In the genomic region with DNA sequence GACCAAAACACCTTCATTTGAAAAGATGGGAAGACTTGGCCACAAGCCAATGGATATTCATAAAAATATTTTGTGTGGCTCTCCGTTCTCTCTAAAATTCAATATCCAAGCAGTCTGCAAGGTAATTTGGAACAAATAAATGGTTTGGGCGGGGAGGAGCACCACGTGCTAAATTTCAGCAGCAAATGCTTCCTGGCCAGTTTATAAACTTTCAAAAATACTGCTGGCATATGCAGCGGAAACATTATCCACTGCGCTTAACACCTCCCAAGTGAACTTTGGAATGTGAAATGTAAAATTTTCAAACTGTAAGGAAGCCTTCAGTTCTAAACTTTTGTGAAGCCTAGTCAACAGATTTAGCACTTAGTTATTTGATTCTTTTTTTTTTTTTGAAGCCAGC, we compare ENCODE assay signal across 18 cellular contexts.
DNase-seq lines count a peak whose midpoint lies in the region; ATAC-seq and TF ChIP-seq lines count a peak whose summit lies in the region.
"Had no signal": no experiment of that assay in that cellular context is flagged by ENCODE, and none has a peak within 500 bp of the region (broad histone marks: within the 10 kb centered on the region; RNA-seq: fewer than 3 reads in every experiment).

No MANE protein-coding gene starts in this region.

- no peaks in the 10 kb centered on the region for H3K9me3 Mint-ChIP-seq in nephron

- H3K4me3 Mint-ChIP-seq in nephron, result no peak overlapping the region

- CTCF ChIA-PET in SK-N-SH (lab: Yijun Ruan, JAX), result interaction anchor here (0.7 to 10.3 kb wide), 2 partner anchors 14 to 274 kb away, joined by 3 to 102 read pairs; a partner anchor contains a TSS

- no peak for TF ChIP-seq POLR2A in thyroid gland (IDR thresholded peaks at IDR 0.05)

- TF ChIP-seq CTCF in ascending aorta (IDR thresholded peaks at IDR 0.05) (no peak), heart right ventricle (IDR thresholded peaks at IDR 0.05) (no peak), nephron (IDR thresholded peaks at IDR 0.05; ENCODE audit: unreplicated experiment in 3 of 3) (no peak), thyroid gland (IDR thresholded peaks at IDR 0.05) (no peak), SK-N-SH (IDR thresholded peaks at IDR 0.05) (no peak)

- H3K27ac ChIP-seq in ascending aorta (peak overlapping the region; percentile 49 to 72), heart right ventricle (peak overlapping the region in 6 of 10 donors; percentile 2 to 72 (median 22)), thyroid gland (peak overlapping the region in 2 of 3 donors; percentile 19 to 30), caudate nucleus (ENCODE audit: low read depth, low read length) (no peak overlapping the region), SK-N-SH (ENCODE audit: low read depth in 2 of 2, low read length in 1 of 2) (no peak overlapping the region)
- H3K27ac ChIP-seq: Peyer's patch had no signal

- H3K4me1 Mint-ChIP-seq in nephron, result peaks cover 33% of the 10 kb centered on the region

- peak overlapping the region; percentile 67 to 91 (median 87) for H3K27ac Mint-ChIP-seq in nephron

- H3K79me2 ChIP-seq in SK-N-SH (ENCODE audit: insufficient read depth), result peaks cover 10% of the 10 kb centered on the region; the same call in 1 of the 2 replicates

- H3K9ac ChIP-seq in SK-N-SH, result no peak overlapping the region

- peak in 2 of 8 donors; percentile 27 to 43 for ATAC-seq in heart right ventricle
- no peak for ATAC-seq in GM21723 (IDR thresholded peaks at IDR 0.05; ENCODE audit: unreplicated experiment)

- H3K4me1 ChIP-seq in ascending aorta (peaks cover 15 to 43% of the 10 kb centered on the region in 2 donors), heart right ventricle (peaks cover 2 to 71% (median 18%) of the 10 kb centered on the region in 9 donors), thyroid gland (peaks cover 38 to 42% of the 10 kb centered on the region in 2 donors), SK-N-SH (ENCODE audit: control insufficient read depth in 1 of 2, insufficient read depth in 2 of 2, low read depth in 1 of 2, low read length in 1 of 2) (no peaks in the 10 kb centered on the region; a peak in 1 of 4 replicates)
- H3K4me1 ChIP-seq: Peyer's patch had no signal

- H3K4me3 ChIP-seq in ascending aorta, result peak overlapping the region in 1 of 2 donors; percentile 18
- no peak overlapping the region for H3K4me3 ChIP-seq in heart right ventricle
- no peak overlapping the region for H3K4me3 ChIP-seq in thyroid gland (replicated peaks in 1 of 3)
- no peak overlapping the region for H3K4me3 ChIP-seq in SK-N-SH (ENCODE audit: low read depth in 2 of 2, low read length in 1 of 2)
- H3K4me3 ChIP-seq: Peyer's patch had no signal

- H2AFZ ChIP-seq in SK-N-SH (ENCODE audit: low read depth), result no peak overlapping the region

- no peaks in the 10 kb centered on the region for H3K9me3 ChIP-seq in ascending aorta
- no peaks in the 10 kb centered on the region for H3K9me3 ChIP-seq in heart right ventricle
- no peaks in the 10 kb centered on the region for H3K9me3 ChIP-seq in thyroid gland
- H3K9me3 ChIP-seq in SK-N-SH, result no peaks in the 10 kb centered on the region
- H3K9me3 ChIP-seq: Peyer's patch had no signal

- TF ChIP-seq RAD21 in SK-N-SH (IDR thresholded peaks at IDR 0.05; ENCODE audit: low read length), result no peak

- H3K36me3 Mint-ChIP-seq in nephron (ENCODE audit: low read depth), result peaks cover 22% of the 10 kb centered on the region

- H4K20me1 ChIP-seq in SK-N-SH (ENCODE audit: insufficient read depth), result no peaks in the 10 kb centered on the region

- 67 to 69% methylated on average over 5 of the region's 5 CpGs for WGBS in heart right ventricle, 2 donors
- 69 to 82% methylated on average over 5 of the region's 5 CpGs for WGBS in thyroid gland, 2 donors
- 93% methylated on average over 5 of the region's 5 CpGs for WGBS in SK-N-SH (ENCODE audit: low lambda C conversion rate)

- no peak for TF ChIP-seq EP300 in SK-N-SH (IDR thresholded peaks at IDR 0.05; ENCODE audit: borderline replicate concordance in 1 of 2, low read depth in 1 of 2, low read length in 1 of 2)

- POLR2A ChIA-PET in SK-N-SH (lab: Yijun Ruan, JAX), result no interaction called here

- H3K4me2 ChIP-seq in SK-N-SH, result no peak overlapping the region

- H3K9me2 ChIP-seq in SK-N-SH, result no peaks in the 10 kb centered on the region

- H3K27me3 Mint-ChIP-seq in nephron (ENCODE audit: low read depth), result no peaks in the 10 kb centered on the region

- no peak for DNase-seq in ascending aorta (ENCODE audit: low spot score in 2 of 2)
- DNase-seq in heart right ventricle, result no peak
- DNase-seq in thyroid gland, result no peak
- DNase-seq in activated CD4-positive, alpha-beta T cell treated with anti-CD3 and anti-CD28 coated beads, Interleukin-2, amount 50 U/mL, for 4 hours, result no peak
- no peak for DNase-seq in caudate nucleus (lab: John Stamatoyannopoulos, UW)
- DNase-seq in SK-N-SH, result no peak
- DNase-seq: C1 segment of cervical spinal cord, DMS 273 treated with DMSO at 0.1 percent for 48 hours, H7, IMR-90, NCI-H1417, NCI-H1930, NCI-H2171, NCI-H510A, Peyer's patch, SIG-M5 had no signal

- intact Hi-C loops in ascending aorta (cut with DNase I) (loop anchor here (1.0 kb wide), 1 partner anchor 13 kb away; no protein-coding TSS in a partner anchor), heart right ventricle (cut with DNase I) (no loop called here), thyroid gland (cut with DNase I) (no loop called here)

- peaks cover 3 to 6% of the 10 kb centered on the region in 2 donors for H3K36me3 ChIP-seq in ascending aorta
- H3K36me3 ChIP-seq in heart right ventricle, result peaks cover 0 to 44% (median 5%) of the 10 kb centered on the region in 9 donors
- peaks cover 0 to 5% of the 10 kb centered on the region in 2 donors for H3K36me3 ChIP-seq in thyroid gland
- peaks cover 40% of the 10 kb centered on the region in 2 experiments for H3K36me3 ChIP-seq in SK-N-SH (replicated peaks in 1 of 2; ENCODE audit: control insufficient read depth in 1 of 2, insufficient read depth in 2 of 2, low read length in 1 of 2)

- no peaks in the 10 kb centered on the region for H3F3A ChIP-seq in SK-N-SH (replicated peaks; ENCODE audit: insufficient read depth)

- H3K27me3 ChIP-seq in ascending aorta (no peaks in the 10 kb centered on the region), heart right ventricle (no peaks in the 10 kb centered on the region), thyroid gland (no peaks in the 10 kb centered on the region), SK-N-SH (ENCODE audit: insufficient read depth) (no peaks in the 10 kb centered on the region)
- H3K27me3 ChIP-seq: Peyer's patch had no signal

TF ChIP-seq in SK-N-SH, 30 proteins besides CTCF, POLR2A, EP300 and RAD21 (continues in another document):
- TF ChIP-seq, protein P1, sequence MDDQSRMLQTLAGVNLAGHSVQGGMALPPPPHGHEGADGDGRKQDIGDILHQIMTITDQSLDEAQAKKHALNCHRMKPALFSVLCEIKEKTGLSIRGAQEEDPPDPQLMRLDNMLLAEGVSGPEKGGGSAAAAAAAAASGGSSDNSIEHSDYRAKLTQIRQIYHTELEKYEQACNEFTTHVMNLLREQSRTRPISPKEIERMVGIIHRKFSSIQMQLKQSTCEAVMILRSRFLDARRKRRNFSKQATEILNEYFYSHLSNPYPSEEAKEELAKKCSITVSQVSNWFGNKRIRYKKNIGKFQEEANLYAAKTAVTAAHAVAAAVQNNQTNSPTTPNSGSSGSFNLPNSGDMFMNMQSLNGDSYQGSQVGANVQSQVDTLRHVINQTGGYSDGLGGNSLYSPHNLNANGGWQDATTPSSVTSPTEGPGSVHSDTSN (IDR thresholded peaks at IDR 0.05), result no peak
- no peak for TF ChIP-seq RXRA (IDR thresholded peaks at IDR 0.05; ENCODE audit: borderline replicate concordance, low read depth)
- TF ChIP-seq RFX5 (IDR thresholded peaks at IDR 0.05; ENCODE audit: low read length), result no peak
- no peak for TF ChIP-seq FOSL2 (IDR thresholded peaks at IDR 0.05; ENCODE audit: borderline replicate concordance, low read depth)
- TF ChIP-seq, protein P2, sequence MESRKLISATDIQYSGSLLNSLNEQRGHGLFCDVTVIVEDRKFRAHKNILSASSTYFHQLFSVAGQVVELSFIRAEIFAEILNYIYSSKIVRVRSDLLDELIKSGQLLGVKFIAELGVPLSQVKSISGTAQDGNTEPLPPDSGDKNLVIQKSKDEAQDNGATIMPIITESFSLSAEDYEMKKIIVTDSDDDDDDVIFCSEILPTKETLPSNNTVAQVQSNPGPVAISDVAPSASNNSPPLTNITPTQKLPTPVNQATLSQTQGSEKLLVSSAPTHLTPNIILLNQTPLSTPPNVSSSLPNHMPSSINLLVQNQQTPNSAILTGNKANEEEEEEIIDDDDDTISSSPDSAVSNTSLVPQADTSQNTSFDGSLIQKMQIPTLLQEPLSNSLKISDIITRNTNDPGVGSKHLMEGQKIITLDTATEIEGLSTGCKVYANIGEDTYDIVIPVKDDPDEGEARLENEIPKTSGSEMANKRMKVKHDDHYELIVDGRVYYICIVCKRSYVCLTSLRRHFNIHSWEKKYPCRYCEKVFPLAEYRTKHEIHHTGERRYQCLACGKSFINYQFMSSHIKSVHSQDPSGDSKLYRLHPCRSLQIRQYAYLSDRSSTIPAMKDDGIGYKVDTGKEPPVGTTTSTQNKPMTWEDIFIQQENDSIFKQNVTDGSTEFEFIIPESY (IDR thresholded peaks at IDR 0.05; ENCODE audit: borderline replicate concordance, low read depth), result no peak
- no peak for TF ChIP-seq FOXJ3 (CRISPR knock-in tag; IDR thresholded peaks at IDR 0.05)
- TF ChIP-seq, protein P3, sequence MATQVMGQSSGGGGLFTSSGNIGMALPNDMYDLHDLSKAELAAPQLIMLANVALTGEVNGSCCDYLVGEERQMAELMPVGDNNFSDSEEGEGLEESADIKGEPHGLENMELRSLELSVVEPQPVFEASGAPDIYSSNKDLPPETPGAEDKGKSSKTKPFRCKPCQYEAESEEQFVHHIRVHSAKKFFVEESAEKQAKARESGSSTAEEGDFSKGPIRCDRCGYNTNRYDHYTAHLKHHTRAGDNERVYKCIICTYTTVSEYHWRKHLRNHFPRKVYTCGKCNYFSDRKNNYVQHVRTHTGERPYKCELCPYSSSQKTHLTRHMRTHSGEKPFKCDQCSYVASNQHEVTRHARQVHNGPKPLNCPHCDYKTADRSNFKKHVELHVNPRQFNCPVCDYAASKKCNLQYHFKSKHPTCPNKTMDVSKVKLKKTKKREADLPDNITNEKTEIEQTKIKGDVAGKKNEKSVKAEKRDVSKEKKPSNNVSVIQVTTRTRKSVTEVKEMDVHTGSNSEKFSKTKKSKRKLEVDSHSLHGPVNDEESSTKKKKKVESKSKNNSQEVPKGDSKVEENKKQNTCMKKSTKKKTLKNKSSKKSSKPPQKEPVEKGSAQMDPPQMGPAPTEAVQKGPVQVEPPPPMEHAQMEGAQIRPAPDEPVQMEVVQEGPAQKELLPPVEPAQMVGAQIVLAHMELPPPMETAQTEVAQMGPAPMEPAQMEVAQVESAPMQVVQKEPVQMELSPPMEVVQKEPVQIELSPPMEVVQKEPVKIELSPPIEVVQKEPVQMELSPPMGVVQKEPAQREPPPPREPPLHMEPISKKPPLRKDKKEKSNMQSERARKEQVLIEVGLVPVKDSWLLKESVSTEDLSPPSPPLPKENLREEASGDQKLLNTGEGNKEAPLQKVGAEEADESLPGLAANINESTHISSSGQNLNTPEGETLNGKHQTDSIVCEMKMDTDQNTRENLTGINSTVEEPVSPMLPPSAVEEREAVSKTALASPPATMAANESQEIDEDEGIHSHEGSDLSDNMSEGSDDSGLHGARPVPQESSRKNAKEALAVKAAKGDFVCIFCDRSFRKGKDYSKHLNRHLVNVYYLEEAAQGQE (IDR thresholded peaks at IDR 0.05; ENCODE audit: low read depth, low read length), result no peak

Comparison
In these comparisons a context has a peak if more than half of its experiments do, and no peak if none do; other contexts are left out.
1. H3K27ac ChIP-seq: peak in ascending aorta (2 of 2), heart right ventricle (6 of 10) and thyroid gland (2 of 3); none in caudate nucleus (single experiment) and SK-N-SH (0 of 2).